8 cellular contexts compared by ENCODE assay signal in the genomic region with DNA sequence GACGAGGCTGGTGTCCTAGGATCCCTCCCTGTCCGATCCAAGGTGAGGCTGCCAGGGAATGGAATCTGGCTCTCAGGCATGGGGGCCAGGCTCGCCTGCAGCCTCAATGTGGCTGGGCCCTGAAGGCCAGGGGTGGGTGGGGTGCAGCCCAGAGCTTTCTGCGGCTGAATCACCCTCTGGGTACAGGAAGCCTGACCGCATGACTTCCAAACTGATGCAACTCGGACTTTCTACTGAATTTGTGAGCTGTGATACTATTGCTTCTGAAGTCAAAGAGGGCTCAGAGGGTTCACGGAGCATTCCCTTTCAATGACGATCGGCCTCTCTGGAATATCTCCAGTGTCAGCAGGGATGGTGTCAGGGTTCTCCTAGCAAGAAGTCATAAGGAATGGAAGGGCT.
DNase-seq lines count a peak whose midpoint lies in the region; ATAC-seq, FAIRE-seq and TF ChIP-seq lines count a peak whose summit lies in the region.

No MANE protein-coding gene starts in this region.

- H3K9me3 Mint-ChIP-seq in activated naive CD4-positive, alpha-beta T cell treated with anti-CD3 and anti-CD28 coated beads, Interleukin-2, amount 10 ng/mL, durations not matched to agents 7 days and 5 days: no peaks in the 10 kb centered on the region
- H3K9me3 Mint-ChIP-seq in stimulated activated effector memory CD8-positive, alpha-beta T cell treated with anti-CD3 and anti-CD28 coated beads, Interleukin-12 subunit alpha, Interleukin-12 subunit beta, amount 100 ng/mL, for 72 hours: no peaks in the 10 kb centered on the region

- ATAC-seq in stimulated activated effector memory CD8-positive, alpha-beta T cell treated with anti-CD3 and anti-CD28 coated beads, Interleukin-12 subunit alpha, Interleukin-12 subunit beta, amount 100 ng/mL, for 72 hours: no peak
- ATAC-seq in GM19467 (IDR thresholded peaks at IDR 0.05; ENCODE audit: unreplicated experiment) (no peak), HG03159 (IDR thresholded peaks at IDR 0.05; ENCODE audit: unreplicated experiment) (no peak)

- H3K27ac Mint-ChIP-seq in activated naive CD4-positive, alpha-beta T cell treated with anti-CD3 and anti-CD28 coated beads, Interleukin-2, amount 10 ng/mL, durations not matched to agents 7 days and 5 days: no peak overlapping the region
- peak overlapping the region; percentile 4 for H3K27ac Mint-ChIP-seq in stimulated activated effector memory CD8-positive, alpha-beta T cell treated with anti-CD3 and anti-CD28 coated beads, Interleukin-12 subunit alpha, Interleukin-12 subunit beta, amount 100 ng/mL, for 72 hours

- DNase-seq in HT1080 (ENCODE audit: low read depth) (peak; percentile 80), iris pigment epithelial cell (ENCODE audit: low read depth) (peak; percentile 88), GM12891 (ENCODE audit: insufficient read length, low spot score) (no peak), NCI-H524 (lab: John Stamatoyannopoulos, UW) (no peak)
- DNase-seq in activated naive CD4-positive, alpha-beta T cell treated with anti-CD3 and anti-CD28 coated beads, Interleukin-2, amount 10 ng/mL, durations not matched to agents 7 days and 5 days: peak; percentile 18
- peak in 1 of 2 donors; percentile 2 for DNase-seq in stimulated activated effector memory CD8-positive, alpha-beta T cell treated with anti-CD3 and anti-CD28 coated beads, Interleukin-12 subunit alpha, Interleukin-12 subunit beta, amount 100 ng/mL, for 72 hours (ENCODE audit: low spot score in 2 of 2)

- CTCF ChIA-PET in activated naive CD4-positive, alpha-beta T cell treated with anti-CD3 and anti-CD28 coated beads, Interleukin-2, amount 10 ng/mL, durations not matched to agents 7 days and 5 days (lab: Charles Lee): interaction anchor here (0.9 to 2.6 kb wide), 3 partner anchors 126 to 422 kb away, joined by 3 to 10 read pairs (median 3); no protein-coding TSS in a partner anchor

- peaks cover 24% of the 10 kb centered on the region for H3K27me3 Mint-ChIP-seq in activated naive CD4-positive, alpha-beta T cell treated with anti-CD3 and anti-CD28 coated beads, Interleukin-2, amount 10 ng/mL, durations not matched to agents 7 days and 5 days

- TF ChIP-seq POLR2A in GM12891 (IDR thresholded peaks at IDR 0.05; ENCODE audit: low read depth, low read length): no peak

- H3K4me3 Mint-ChIP-seq in activated naive CD4-positive, alpha-beta T cell treated with anti-CD3 and anti-CD28 coated beads, Interleukin-2, amount 10 ng/mL, durations not matched to agents 7 days and 5 days: no peak overlapping the region
- peak overlapping the region; percentile 0 for H3K4me3 Mint-ChIP-seq in stimulated activated effector memory CD8-positive, alpha-beta T cell treated with anti-CD3 and anti-CD28 coated beads, Interleukin-12 subunit alpha, Interleukin-12 subunit beta, amount 100 ng/mL, for 72 hours

- no peak for FAIRE-seq in GM12891 (lab: Jason Lieb, UNC)

- H3K4me1 Mint-ChIP-seq in activated naive CD4-positive, alpha-beta T cell treated with anti-CD3 and anti-CD28 coated beads, Interleukin-2, amount 10 ng/mL, durations not matched to agents 7 days and 5 days: peaks cover 45% of the 10 kb centered on the region
- H3K4me1 Mint-ChIP-seq in stimulated activated effector memory CD8-positive, alpha-beta T cell treated with anti-CD3 and anti-CD28 coated beads, Interleukin-12 subunit alpha, Interleukin-12 subunit beta, amount 100 ng/mL, for 72 hours: peaks cover 70% of the 10 kb centered on the region

- no peaks in the 10 kb centered on the region for H3K36me3 Mint-ChIP-seq in activated naive CD4-positive, alpha-beta T cell treated with anti-CD3 and anti-CD28 coated beads, Interleukin-2, amount 10 ng/mL, durations not matched to agents 7 days and 5 days
- peaks cover 20% of the 10 kb centered on the region for H3K36me3 Mint-ChIP-seq in stimulated activated effector memory CD8-positive, alpha-beta T cell treated with anti-CD3 and anti-CD28 coated beads, Interleukin-12 subunit alpha, Interleukin-12 subunit beta, amount 100 ng/mL, for 72 hours

TF ChIP-seq in GM12891, 5 proteins besides CTCF, POLR2A, EP300 and RAD21:
- TF ChIP-seq TAF1 (IDR thresholded peaks at IDR 0.05; ENCODE audit: low read depth, low read length): no peak
- TF ChIP-seq PAX5 (IDR thresholded peaks at IDR 0.05; ENCODE audit: insufficient read depth, low read length, severe bottlenecking): no peak
- no peak for TF ChIP-seq POU2F2 (IDR thresholded peaks at IDR 0.05; ENCODE audit: low read depth, low read length)
- no peak for TF ChIP-seq SPI1 (IDR thresholded peaks at IDR 0.05; ENCODE audit: low read depth, low read length)
- no peak for TF ChIP-seq POLR2AphosphoS5 (IDR thresholded peaks at IDR 0.05; ENCODE audit: low read depth, low read length)

Comparison
In these comparisons a context has a peak if more than half of its experiments do, and no peak if none do; other contexts are left out.
1. DNase-seq: peak in HT1080 (single experiment), activated naive CD4-positive, alpha-beta T cell treated with anti-CD3 and anti-CD28 coated beads, Interleukin-2, amount 10 ng/mL, durations not matched to agents 7 days and 5 days (single experiment) and iris pigment epithelial cell (single experiment); none in GM12891 (single experiment) and NCI-H524 (0 of 2).